Comparison of ENCODE assay signal across 1 cellular context in genomic region chr4:183288955-183289354, GRCh38.
TF ChIP-seq lines count a peak whose summit lies in the region.

No MANE protein-coding gene starts in this region.

TF ChIP-seq in GM12891, 5 proteins besides CTCF, POLR2A, EP300 and RAD21:
- no peak for TF ChIP-seq SPI1 (IDR thresholded peaks at IDR 0.05; ENCODE audit: low read depth, low read length)
- no peak for TF ChIP-seq POU2F2 (IDR thresholded peaks at IDR 0.05; ENCODE audit: low read depth, low read length)
- no peak for TF ChIP-seq POLR2AphosphoS5 (IDR thresholded peaks at IDR 0.05; ENCODE audit: low read depth, low read length)
- no peak for TF ChIP-seq PAX5 (IDR thresholded peaks at IDR 0.05; ENCODE audit: insufficient read depth, low read length, severe bottlenecking)
- TF ChIP-seq TAF1 (IDR thresholded peaks at IDR 0.05; ENCODE audit: low read depth, low read length): no peak
TF ChIP-seq in GM12891: peak in this region for 0.
